ENCODE assay signal across 19 cellular contexts in the genomic region with DNA sequence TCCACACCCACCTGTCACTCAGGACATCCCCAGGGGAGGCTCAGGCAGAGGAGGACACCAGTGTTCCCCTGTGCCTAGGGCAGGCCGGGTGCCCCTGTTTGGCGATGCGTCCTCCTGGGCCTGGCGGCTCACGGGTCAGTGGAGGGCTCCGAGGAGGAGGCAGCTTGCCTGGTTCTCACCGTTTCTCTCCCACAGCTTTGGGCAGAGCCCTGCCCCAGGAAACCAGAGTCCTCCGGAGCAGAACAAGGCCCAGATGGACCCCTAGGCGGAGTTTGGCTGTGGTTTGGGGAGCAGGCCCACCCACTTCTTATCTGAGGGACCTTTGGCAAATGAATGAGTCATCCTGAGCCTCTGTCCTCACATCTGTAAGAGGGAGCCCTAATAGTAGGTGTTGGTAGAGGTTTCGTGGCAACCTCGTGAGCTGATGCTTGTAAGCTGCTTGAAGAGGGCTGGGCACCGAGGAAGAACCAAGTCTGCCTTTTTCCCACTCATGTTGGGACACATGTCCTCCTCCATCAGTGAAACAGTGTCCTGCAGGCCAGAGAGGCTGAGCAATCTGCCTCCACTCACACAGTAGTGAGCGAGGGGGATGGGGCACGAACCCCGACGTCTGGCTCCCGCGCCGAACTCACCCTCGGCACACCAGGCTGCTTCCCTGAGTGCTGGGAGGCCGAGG.
A peak's percentile ranks its signal among the peaks of the same experiment; 100 is the strongest.
DNase-seq lines count a peak whose midpoint lies in the region; ATAC-seq and TF ChIP-seq lines count a peak whose summit lies in the region.
"Had no signal": no experiment of that assay in that cellular context is flagged by ENCODE, and none has a peak within 500 bp of the region (broad histone marks: within the 10 kb centered on the region; RNA-seq: fewer than 3 reads in every experiment).

No MANE protein-coding gene starts in this region.

- intact Hi-C loops in adrenal gland (cut with DNase I): no loop called here
- intact Hi-C loops in Right ventricle myocardium inferior (cut with DNase I): no loop called here

- no peak overlapping the region for H3K4me3 Mint-ChIP-seq in naive thymus-derived CD8-positive, alpha-beta T cell
- H3K4me3 Mint-ChIP-seq in glutamatergic neuron (ENCODE audit: unreplicated experiment): no peak overlapping the region
- H3K4me3 Mint-ChIP-seq: activated B cell treated with CpG ODN at 0.5 μM for 24 hours; activated naive CD8-positive, alpha-beta T cell treated with anti-CD3 and anti-CD28 coated beads for 36 hours; central memory CD8-positive, alpha-beta T cell had no signal

- peaks cover 0 to 12% (median 4%) of the 10 kb centered on the region in 5 donors for H3K27me3 Mint-ChIP-seq in naive thymus-derived CD8-positive, alpha-beta T cell
- peaks cover 4% of the 10 kb centered on the region for H3K27me3 Mint-ChIP-seq in glutamatergic neuron (ENCODE audit: unreplicated experiment)
- H3K27me3 Mint-ChIP-seq: activated naive CD8-positive, alpha-beta T cell treated with anti-CD3 and anti-CD28 coated beads for 36 hours; central memory CD8-positive, alpha-beta T cell had no signal

- H3K9ac ChIP-seq in iPS-15b (ENCODE audit: low read depth, low read length): peak overlapping the region; percentile 32

- H3K9me3 ChIP-seq in adrenal gland (replicated peaks in 1 of 3) (no peaks in the 10 kb centered on the region), iPS-15b (ENCODE audit: control insufficient read depth, insufficient read depth, low read length) (no peaks in the 10 kb centered on the region)
- H3K9me3 ChIP-seq: vagina had no signal

- no peaks in the 10 kb centered on the region for H3K27me3 ChIP-seq in adrenal gland
- no peaks in the 10 kb centered on the region for H3K27me3 ChIP-seq in iPS-15b (ENCODE audit: control insufficient read depth, insufficient read depth, low read length)
- H3K27me3 ChIP-seq: right atrium auricular region, vagina had no signal

- H3K4me1 Mint-ChIP-seq in naive thymus-derived CD8-positive, alpha-beta T cell: peaks cover 0 to 8% (median 3%) of the 10 kb centered on the region in 4 donors
- H3K4me1 Mint-ChIP-seq in glutamatergic neuron (ENCODE audit: low read depth, unreplicated experiment): peaks cover 26% of the 10 kb centered on the region
- H3K4me1 Mint-ChIP-seq: activated B cell treated with CpG ODN at 0.5 μM for 24 hours; activated naive CD8-positive, alpha-beta T cell treated with anti-CD3 and anti-CD28 coated beads for 36 hours; central memory CD8-positive, alpha-beta T cell had no signal

- no peak overlapping the region for H3K27ac Mint-ChIP-seq in naive thymus-derived CD8-positive, alpha-beta T cell
- no peak overlapping the region for H3K27ac Mint-ChIP-seq in glutamatergic neuron (ENCODE audit: unreplicated experiment)
- H3K27ac Mint-ChIP-seq: activated B cell treated with CpG ODN at 0.5 μM for 24 hours; activated naive CD8-positive, alpha-beta T cell treated with anti-CD3 and anti-CD28 coated beads for 36 hours had no signal

- TF ChIP-seq POLR2A in adrenal gland (IDR thresholded peaks at IDR 0.05): no peak

- no peak overlapping the region for H3K4me3 ChIP-seq in AG10803 (ENCODE audit: low read length)
- no peak overlapping the region for H3K4me3 ChIP-seq in adrenal gland
- H3K4me3 ChIP-seq in iPS-15b (ENCODE audit: low read depth, low read length): no peak overlapping the region
- H3K4me3 ChIP-seq: right atrium auricular region, vagina had no signal

- POLR2A ChIA-PET in naive thymus-derived CD8-positive, alpha-beta T cell (lab: Charles Lee): no interaction called here

- peaks cover 0 to 1% (median 0%) of the 10 kb centered on the region in 9 donors for H3K9me3 Mint-ChIP-seq in naive thymus-derived CD8-positive, alpha-beta T cell
- H3K9me3 Mint-ChIP-seq in glutamatergic neuron (ENCODE audit: unreplicated experiment): peaks cover 6% of the 10 kb centered on the region
- H3K9me3 Mint-ChIP-seq: activated B cell treated with CpG ODN at 0.5 μM for 24 hours; activated naive CD8-positive, alpha-beta T cell treated with anti-CD3 and anti-CD28 coated beads for 36 hours; central memory CD8-positive, alpha-beta T cell had no signal

- H3K36me3 Mint-ChIP-seq in naive thymus-derived CD8-positive, alpha-beta T cell: no peaks in the 10 kb centered on the region
- H3K36me3 Mint-ChIP-seq in glutamatergic neuron (ENCODE audit: unreplicated experiment): peaks cover 3% of the 10 kb centered on the region
- H3K36me3 Mint-ChIP-seq: activated naive CD8-positive, alpha-beta T cell treated with anti-CD3 and anti-CD28 coated beads for 36 hours had no signal

- TF ChIP-seq CTCF in AG10803 (conservative IDR thresholded peaks at IDR 0.05; ENCODE audit: low read length) (no peak), adrenal gland (IDR thresholded peaks at IDR 0.05) (no peak), glutamatergic neuron (IDR thresholded peaks at IDR 0.05; ENCODE audit: partially characterized antibody, unreplicated experiment) (no peak)

- H3K36me3 ChIP-seq in adrenal gland (replicated peaks in 1 of 2) (no peaks in the 10 kb centered on the region), iPS-15b (ENCODE audit: control insufficient read depth, insufficient read depth, low read length) (no peaks in the 10 kb centered on the region)
- H3K36me3 ChIP-seq: right atrium auricular region, vagina had no signal

- DNase-seq in AG10803 (ENCODE audit: low read depth) (peak; percentile 16), HUDEP-2 (lab: John Stamatoyannopoulos, UW; ENCODE audit: unreplicated experiment in 76 of 76) (peak in 67 of 76 experiments; percentile 10 to 77 (median 48)), adrenal gland (peak in 4 of 7 donors; percentile 45 to 68 (median 58)), Right ventricle myocardium inferior (ENCODE audit: missing footprints) (no peak), glutamatergic neuron (no peak)
- no peak for DNase-seq in naive thymus-derived CD8-positive, alpha-beta T cell
- DNase-seq: activated B cell treated with CpG ODN at 0.5 μM for 24 hours; activated naive CD8-positive, alpha-beta T cell treated with anti-CD3 and anti-CD28 coated beads for 36 hours; effector memory CD4-positive, alpha-beta T cell; hypothalamus; kidney glomerular epithelial cell; NCI-H2029 treated with DMSO at 0.1 percent for 48 hours; NCI-H526; stimulated activated CD4-positive, alpha-beta T cell treated with anti-CD3 and anti-CD28 coated beads, Interleukin-1b, Interleukin-23, amount 100 ng/mL, for 48 hours had no signal

- 70 to 84% (median 82%) methylated on average over 7 to 21 of the region's 21 CpGs for WGBS in adrenal gland, 4 donors

- peak overlapping the region in 3 of 5 donors; percentile 34 to 69 (median 65) for H3K27ac ChIP-seq in adrenal gland
- H3K27ac ChIP-seq: right atrium auricular region, vagina had no signal

- H3K4me1 ChIP-seq in adrenal gland (replicated peaks in 1 of 2) (peaks cover 23 to 41% of the 10 kb centered on the region in 2 donors), iPS-15b (ENCODE audit: control insufficient read depth, insufficient read depth, low read length) (no peaks in the 10 kb centered on the region)

- ATAC-seq in naive thymus-derived CD8-positive, alpha-beta T cell: no peak
- no peak for ATAC-seq in HG03159 (IDR thresholded peaks at IDR 0.05; ENCODE audit: unreplicated experiment)
- no peak for ATAC-seq in Right ventricle myocardium inferior

Comparison
In these comparisons a context has a peak if more than half of its experiments do, and no peak if none do; other contexts are left out.
1. DNase-seq: peak in AG10803 (single experiment), HUDEP-2 (67 of 76) and adrenal gland (4 of 7); none in naive thymus-derived CD8-positive, alpha-beta T cell (0 of 10), Right ventricle myocardium inferior (single experiment) and glutamatergic neuron (single experiment).